In the genomic region with DNA sequence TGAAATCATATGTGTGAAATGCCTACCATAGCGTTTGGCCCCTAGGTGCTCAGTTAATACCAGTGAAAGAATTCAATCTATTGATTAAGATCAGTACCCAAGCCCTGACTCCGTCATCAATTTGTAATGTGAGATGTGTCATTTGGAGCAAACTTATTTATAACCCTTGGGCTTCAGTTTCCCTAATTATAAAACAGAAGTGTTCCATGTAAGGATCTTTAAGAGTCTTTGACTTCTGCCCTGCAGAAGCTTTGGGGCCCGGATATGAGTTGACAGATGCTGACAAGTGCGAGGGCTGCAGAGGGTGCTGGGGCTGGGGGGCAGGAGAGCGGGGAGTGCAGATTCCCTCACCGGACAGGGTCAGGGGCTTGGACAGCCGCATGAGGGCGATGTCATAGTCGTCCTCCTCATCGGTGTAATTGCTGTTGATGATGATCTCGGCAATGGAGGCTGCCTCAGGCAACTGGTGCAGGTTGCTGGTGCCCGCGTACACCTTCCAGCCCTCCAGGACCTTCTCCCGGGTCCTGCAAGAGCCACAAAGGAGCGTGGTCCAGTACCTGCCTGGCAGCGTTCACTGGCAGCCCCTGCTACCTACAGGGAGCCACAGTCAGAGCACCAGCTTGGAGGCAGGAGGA, we compare ENCODE assay signal across 15 cellular contexts. TPM values are rescaled to one million over a fixed set of nuclear protein-coding genes. Genes with fewer than 3 reads are reported as not detected.
A peak's percentile ranks its signal among the peaks of the same experiment; 100 is the strongest.
DNase-seq lines count a peak whose midpoint lies in the region; ATAC-seq and TF ChIP-seq lines count a peak whose summit lies in the region.
"Had no signal": no experiment of that assay in that cellular context is flagged by ENCODE, and none has a peak within 500 bp of the region (broad histone marks: within the 10 kb centered on the region; RNA-seq: fewer than 3 reads in every experiment).

No MANE protein-coding gene starts in this region.

- H3K4me1 Mint-ChIP-seq in CD14-positive monocyte: peaks cover 16% of the 10 kb centered on the region

- peaks cover 0 to 1% of the 10 kb centered on the region in 2 donors for H3K36me3 Mint-ChIP-seq in CD14-positive monocyte

- no peak overlapping the region for H2AFZ ChIP-seq in hepatocyte

- H3K27me3 ChIP-seq in BE2C (no peaks in the 10 kb centered on the region), hepatocyte (no peaks in the 10 kb centered on the region)
- H3K27me3 ChIP-seq: esophagus squamous epithelium had no signal

- no peak for ATAC-seq in GM21737 (IDR thresholded peaks at IDR 0.05; ENCODE audit: unreplicated experiment)
- ATAC-seq: T-cell had no signal

- peak; percentile 4; the same call in 1 of the 2 replicates for TF ChIP-seq CTCF in BE2C (IDR thresholded peaks at IDR 0.05; ENCODE audit: low read depth, low read length)
- no peak for TF ChIP-seq CTCF in CD14-positive monocyte (IDR thresholded peaks at IDR 0.05)
- TF ChIP-seq CTCF in hepatocyte (IDR thresholded peaks at IDR 0.05; ENCODE audit: poor library complexity): no peak

- H3K9me3 Mint-ChIP-seq in CD14-positive monocyte: no peaks in the 10 kb centered on the region
- H3K9me3 Mint-ChIP-seq: CD4-positive, alpha-beta T cell; T-cell had no signal

- H3K4me3 ChIP-seq in BE2C (ENCODE audit: low read depth, low read length) (no peak overlapping the region), hepatocyte (no peak overlapping the region)
- H3K4me3 ChIP-seq: esophagus squamous epithelium had no signal

- H3K9me3 ChIP-seq in BE2C (no peaks in the 10 kb centered on the region), hepatocyte (ENCODE audit: low read depth) (no peaks in the 10 kb centered on the region)
- H3K9me3 ChIP-seq: esophagus squamous epithelium had no signal

- H3K4me3 Mint-ChIP-seq in CD14-positive monocyte: no peak overlapping the region
- H3K4me3 Mint-ChIP-seq: CD4-positive, alpha-beta T cell; T-cell had no signal

- peaks cover 1 to 7% (median 4%) of the 10 kb centered on the region in 3 donors for H3K27me3 Mint-ChIP-seq in CD14-positive monocyte (ENCODE audit: low read depth in 3 of 3)
- H3K27me3 Mint-ChIP-seq: CD4-positive, alpha-beta T cell had no signal

- H4K20me1 ChIP-seq in hepatocyte (ENCODE audit: insufficient read depth, poor library complexity, severe bottlenecking): no peaks in the 10 kb centered on the region

- 85% methylated on average over 16 of the region's 16 CpGs for WGBS in hepatocyte (ENCODE audit: low lambda C conversion rate, missing lambda C conversion rate)

- H3K4me2 ChIP-seq in hepatocyte: peak overlapping the region; percentile 60

- no peaks in the 10 kb centered on the region for H3K79me2 ChIP-seq in hepatocyte

- DNase-seq in BE2C: no peak
- peak; percentile 32 for DNase-seq in CD14-positive monocyte (ENCODE audit: low spot score)
- DNase-seq in OCI-M1 (lab: John Stamatoyannopoulos, UW): peak; percentile 32
- no peak for DNase-seq in hepatocyte (ENCODE audit: low spot score)
- DNase-seq in dermis blood vessel endothelial cell: no peak
- no peak for DNase-seq in T-helper 9 cell
- no peak for DNase-seq in SW480 (ENCODE audit: low spot score)
- DNase-seq: activated CD4-positive, alpha-beta T cell treated with anti-CD3 and anti-CD28 coated beads for 1 hour; esophagus squamous epithelium; left cardiac atrium; NCI-H1694; NCI-H446 had no signal

- H3K9me2 ChIP-seq in hepatocyte (replicated peaks; ENCODE audit: insufficient read depth): no peaks in the 10 kb centered on the region

- no peaks in the 10 kb centered on the region for H3K36me3 ChIP-seq in BE2C
- H3K36me3 ChIP-seq in hepatocyte (replicated peaks; ENCODE audit: insufficient read depth, low read depth): no peaks in the 10 kb centered on the region

- peaks cover 30% of the 10 kb centered on the region for H3K4me1 ChIP-seq in BE2C
- peaks cover 18% of the 10 kb centered on the region for H3K4me1 ChIP-seq in hepatocyte (ENCODE audit: insufficient read depth)

- H3K27ac ChIP-seq in hepatocyte: peak overlapping the region; percentile 90

- intact Hi-C loops in CD14-positive monocyte (cut with micrococcal nuclease): loop anchor here in 1 of 2 donors (10.0 kb wide), 1 partner anchor 54 kb away; no protein-coding TSS in a partner anchor

- peak overlapping the region in 5 of 7 donors; percentile 17 to 88 (median 85) for H3K27ac Mint-ChIP-seq in CD14-positive monocyte
- H3K27ac Mint-ChIP-seq: CD4-positive, alpha-beta T cell; T-cell had no signal

RNA-seq across cellular contexts. Expression of a gene that starts 20.8 kb away (rescaled TPM):
- polyA plus RNA-seq in BE2C (2012; ENCODE audit: insufficient read depth, insufficient read length, low read depth): not detected
- polyA plus RNA-seq in CD14-positive monocyte: under 1 TPM; 0.17 to 0.37 TPM
- total RNA-seq in hepatocyte: 1.0 and 1.3 TPM in 2 replicates
- 1.1 and 1.9 TPM in 2 replicates for polyA plus RNA-seq in hepatocyte
- not detected in 2 replicates for total RNA-seq in dermis blood vessel endothelial cell

RNA-seq across cellular contexts. Expression of a gene that starts 31.9 kb away (rescaled TPM):
- 242 TPM for polyA plus RNA-seq in BE2C (2012; ENCODE audit: insufficient read depth, insufficient read length, low read depth)
- polyA plus RNA-seq in CD14-positive monocyte (10 to 100 TPM; 36.4 to 44.1 TPM), hepatocyte (56.9 and 68.2 TPM in 2 replicates)
- total RNA-seq in hepatocyte (19.5 and 28.3 TPM in 2 replicates), dermis blood vessel endothelial cell (1.1 and 1.7 TPM in 2 replicates)
- total RNA-seq: CD4-positive, alpha-beta T cell had no signal

Comparison
In these comparisons a context has a peak if more than half of its experiments do, and no peak if none do; other contexts are left out.
1. DNase-seq: peak in CD14-positive monocyte (single experiment) and OCI-M1 (single experiment); none in BE2C (single experiment), hepatocyte (single experiment), dermis blood vessel endothelial cell (single experiment), T-helper 9 cell (single experiment) and SW480 (single experiment).